Comparison of ENCODE assay signal across 8 cellular contexts in the genomic region with DNA sequence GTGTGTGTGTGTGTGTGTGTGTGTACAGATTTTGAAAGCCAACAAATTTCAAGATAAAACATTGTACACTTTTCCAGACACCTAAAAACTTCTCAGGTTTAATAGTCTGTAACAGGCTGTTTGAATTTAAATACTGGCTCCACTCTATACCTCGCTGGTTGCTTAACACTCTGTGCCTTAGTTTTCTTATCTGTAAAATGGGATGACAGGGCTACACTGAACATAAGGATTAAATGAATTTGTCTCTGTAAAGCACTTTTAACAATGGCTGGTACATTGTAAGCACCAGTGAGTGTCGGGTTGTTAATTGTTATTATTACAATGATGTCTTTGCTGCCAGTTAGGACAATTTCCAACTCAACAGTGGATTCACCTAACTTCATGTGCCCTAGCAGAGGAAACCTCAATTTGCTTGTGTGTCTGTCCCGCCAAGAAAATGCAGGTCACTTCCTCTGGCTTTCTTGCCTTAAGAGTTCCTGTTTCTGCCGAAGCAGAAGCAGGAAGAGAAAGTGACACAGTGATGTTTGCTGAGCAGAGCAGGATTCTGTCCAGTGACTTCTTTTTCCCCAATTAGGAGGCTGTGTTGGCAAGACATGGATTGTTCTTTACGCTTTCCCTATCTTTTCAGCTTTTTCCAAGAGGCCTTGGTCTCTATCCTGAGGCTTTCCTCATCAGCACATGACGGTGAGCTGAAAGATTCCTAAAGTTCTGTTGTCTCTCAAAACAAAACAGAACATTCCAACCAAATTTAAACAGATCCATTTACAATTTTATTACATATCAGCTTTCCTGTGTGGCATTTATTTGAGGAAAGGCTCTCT.
DNase-seq lines count a peak whose midpoint lies in the region; ATAC-seq and TF ChIP-seq lines count a peak whose summit lies in the region.

No MANE protein-coding gene starts in this region.

- peaks cover 20% of the 10 kb centered on the region for H3K4me1 Mint-ChIP-seq in nephron

- DNase-seq in NCI-H748 (lab: John Stamatoyannopoulos, UW; ENCODE audit: unreplicated experiment) (peak; percentile 15), NCI-H748 treated with DMSO at 0.1 percent for 48 hours (lab: John Stamatoyannopoulos, UW) (no peak), RPMI7951 (ENCODE audit: low read depth) (peak; percentile 51), dedifferentiated amniotic fluid mesenchymal stem cell (ENCODE audit: extremely low spot score) (peak; percentile 26), occipital lobe (lab: John Stamatoyannopoulos, UW) (no peak), ecto neural progenitor cell (ENCODE audit: low spot score) (no peak)

- peaks cover 4% of the 10 kb centered on the region for H3K27me3 Mint-ChIP-seq in nephron (ENCODE audit: low read depth)

- peak overlapping the region; percentile 77 to 85 (median 83) for H3K27ac Mint-ChIP-seq in nephron

- no peaks in the 10 kb centered on the region for H3K36me3 Mint-ChIP-seq in nephron (ENCODE audit: low read depth)

- H3K4me3 Mint-ChIP-seq in nephron = peak overlapping the region in 1 of 3 experiments; percentile 63

- no peak for TF ChIP-seq CTCF in nephron (IDR thresholded peaks at IDR 0.05; ENCODE audit: unreplicated experiment in 3 of 3)

- ATAC-seq in HG02870 (IDR thresholded peaks at IDR 0.05; ENCODE audit: unreplicated experiment) = peak; percentile 41

- H3K9me3 Mint-ChIP-seq in nephron = peaks cover 14% of the 10 kb centered on the region

Comparison
In these comparisons a context has a peak if more than half of its experiments do, and no peak if none do; other contexts are left out.
1. DNase-seq: peak in NCI-H748 (single experiment), RPMI7951 (single experiment) and dedifferentiated amniotic fluid mesenchymal stem cell (single experiment); none in NCI-H748 treated with DMSO at 0.1 percent for 48 hours (single experiment), occipital lobe (single experiment) and ecto neural progenitor cell (single experiment).